ENCODE assay signal across 9 cellular contexts in genomic region chr20:53581444-53582311, GRCh38. TPM values are rescaled to one million over a fixed set of nuclear protein-coding genes. Genes with fewer than 3 reads are reported as not detected.
DNase-seq lines count a peak whose midpoint lies in the region; ATAC-seq and TF ChIP-seq lines count a peak whose summit lies in the region.
"Had no signal": no experiment of that assay in that cellular context is flagged by ENCODE, and none has a peak within 500 bp of the region (broad histone marks: within the 10 kb centered on the region; RNA-seq: fewer than 3 reads in every experiment).

No MANE protein-coding gene starts in this region.

- H3K4me3 Mint-ChIP-seq in activated T-cell treated with anti-CD3 and anti-CD28 coated beads, Interleukin-2, amount 50 U/mL, for 4 hours, result peak overlapping the region; percentile 78
- H3K4me3 Mint-ChIP-seq in activated CD4-positive, alpha-beta memory T cell treated with anti-CD3 and anti-CD28 coated beads, Interleukin-2, amount 10 ng/mL, durations not matched to agents 7 days and 5 days, result peak overlapping the region; percentile 78

- no peak for ATAC-seq in activated T-cell treated with anti-CD3 and anti-CD28 coated beads, Interleukin-2, amount 50 U/mL, for 4 hours
- ATAC-seq in HG02623 (IDR thresholded peaks at IDR 0.05; ENCODE audit: unreplicated experiment), result no peak

- peak overlapping the region; percentile 66 for H3K27ac ChIP-seq in left ventricle myocardium inferior (replicated peaks)
- peak overlapping the region in 2 of 3 donors; percentile 59 to 89 for H3K27ac ChIP-seq in thyroid gland

- TF ChIP-seq CTCF in left ventricle myocardium inferior (IDR thresholded peaks at IDR 0.05; ENCODE audit: borderline replicate concordance) (no peak), thyroid gland (IDR thresholded peaks at IDR 0.05) (no peak)

- no peak for TF ChIP-seq POLR2A in thyroid gland (IDR thresholded peaks at IDR 0.05)

- H3K4me1 Mint-ChIP-seq in activated T-cell treated with anti-CD3 and anti-CD28 coated beads, Interleukin-2, amount 50 U/mL, for 4 hours (ENCODE audit: low read depth), result peaks cover 92% of the 10 kb centered on the region
- H3K4me1 Mint-ChIP-seq in activated CD4-positive, alpha-beta memory T cell treated with anti-CD3 and anti-CD28 coated beads, Interleukin-2, amount 10 ng/mL, durations not matched to agents 7 days and 5 days, result peaks cover 94% of the 10 kb centered on the region

- H3K27ac Mint-ChIP-seq in activated CD4-positive, alpha-beta memory T cell treated with anti-CD3 and anti-CD28 coated beads, Interleukin-2, amount 10 ng/mL, durations not matched to agents 7 days and 5 days, result peak overlapping the region; percentile 80

- intact Hi-C loops in left ventricle myocardium inferior (cut with micrococcal nuclease) (no loop called here), thyroid gland (cut with DNase I) (no loop called here)

- H3K27me3 Mint-ChIP-seq in activated T-cell treated with anti-CD3 and anti-CD28 coated beads, Interleukin-2, amount 50 U/mL, for 4 hours (ENCODE audit: low read depth), result no peaks in the 10 kb centered on the region
- no peaks in the 10 kb centered on the region for H3K27me3 Mint-ChIP-seq in activated CD4-positive, alpha-beta memory T cell treated with anti-CD3 and anti-CD28 coated beads, Interleukin-2, amount 10 ng/mL, durations not matched to agents 7 days and 5 days

- H3K4me3 ChIP-seq in left ventricle myocardium inferior (no peak overlapping the region), thyroid gland (replicated peaks in 1 of 3) (no peak overlapping the region)

- peaks cover 31% of the 10 kb centered on the region for H3K36me3 Mint-ChIP-seq in activated T-cell treated with anti-CD3 and anti-CD28 coated beads, Interleukin-2, amount 50 U/mL, for 4 hours (ENCODE audit: insufficient read depth)
- peaks cover 80% of the 10 kb centered on the region for H3K36me3 Mint-ChIP-seq in activated CD4-positive, alpha-beta memory T cell treated with anti-CD3 and anti-CD28 coated beads, Interleukin-2, amount 10 ng/mL, durations not matched to agents 7 days and 5 days (ENCODE audit: low read depth)

- H3K27me3 ChIP-seq in left ventricle myocardium inferior (ENCODE audit: low read depth) (no peaks in the 10 kb centered on the region), thyroid gland (no peaks in the 10 kb centered on the region)

- no peaks in the 10 kb centered on the region for H3K9me3 Mint-ChIP-seq in activated T-cell treated with anti-CD3 and anti-CD28 coated beads, Interleukin-2, amount 50 U/mL, for 4 hours
- H3K9me3 Mint-ChIP-seq in activated CD4-positive, alpha-beta memory T cell treated with anti-CD3 and anti-CD28 coated beads, Interleukin-2, amount 10 ng/mL, durations not matched to agents 7 days and 5 days, result no peaks in the 10 kb centered on the region

- WGBS in thyroid gland, 2 donors, result 89 to 90% methylated on average over 32 to 46 of the region's 46 CpGs

- H3K4me1 ChIP-seq in left ventricle myocardium inferior (peaks cover 90% of the 10 kb centered on the region), thyroid gland (peaks cover 23 to 70% of the 10 kb centered on the region in 2 donors)

- H3K9me3 ChIP-seq in left ventricle myocardium inferior (replicated peaks), result no peaks in the 10 kb centered on the region
- H3K9me3 ChIP-seq in thyroid gland, result no peaks in the 10 kb centered on the region

- POLR2A ChIA-PET in activated CD4-positive, alpha-beta memory T cell treated with anti-CD3 and anti-CD28 coated beads, Interleukin-2, amount 10 ng/mL, durations not matched to agents 7 days and 5 days (lab: Charles Lee), result interaction anchor here (1.1 to 4.7 kb wide), 12 partner anchors 10 to 335 kb away, joined by 3 to 43 read pairs (median 12); partner anchors contain the start of gene ZNF217

- CTCF ChIA-PET in activated CD4-positive, alpha-beta memory T cell treated with anti-CD3 and anti-CD28 coated beads, Interleukin-2, amount 10 ng/mL, durations not matched to agents 7 days and 5 days (lab: Charles Lee), result interaction anchor here (0.6 to 3.3 kb wide), 8 partner anchors 20 to 358 kb away, joined by 3 to 28 read pairs (median 5); no protein-coding TSS in a partner anchor

- DNase-seq in activated T-cell treated with anti-CD3 and anti-CD28 coated beads, Interleukin-2, amount 50 U/mL, for 4 hours, result no peak
- no peak for DNase-seq in activated T-cell treated with anti-CD3 and anti-CD28 coated beads for 4 hours
- peak; percentile 36 for DNase-seq in activated CD4-positive, alpha-beta memory T cell treated with anti-CD3 and anti-CD28 coated beads, Interleukin-2, amount 10 ng/mL, durations not matched to agents 7 days and 5 days
- no peak for DNase-seq in left ventricle myocardium inferior
- no peak for DNase-seq in thyroid gland
- no peak for DNase-seq in NCI-H1436 treated with DMSO at 0.1 percent for 48 hours (lab: John Stamatoyannopoulos, UW)
- no peak for DNase-seq in activated gamma-delta T cell treated with Interleukin-2 at 50 U/mL for 16 hours
- DNase-seq: NCI-H1105 treated with DMSO at 0.1 percent for 48 hours had no signal

- peaks cover 33% of the 10 kb centered on the region for H3K36me3 ChIP-seq in left ventricle myocardium inferior
- H3K36me3 ChIP-seq in thyroid gland, result peaks cover 19 to 22% of the 10 kb centered on the region in 2 donors

RNA-seq across cellular contexts. Expression of gene ZNF217, which starts 12.0 kb away (rescaled TPM):
- 10 to 100 TPM; 25.9 to 27.8 (median 26.4) TPM for total RNA-seq in activated T-cell treated with anti-CD3 and anti-CD28 coated beads, Interleukin-2, amount 50 U/mL, for 4 hours
- total RNA-seq in activated CD4-positive, alpha-beta memory T cell treated with anti-CD3 and anti-CD28 coated beads, Interleukin-2, amount 10 ng/mL, durations not matched to agents 7 days and 5 days, result 10 to 100 TPM; 89.5 to 90.4 TPM
- total RNA-seq in left ventricle myocardium inferior (5.4 TPM), thyroid gland (10 to 100 TPM; 18.0 to 42.8 (median 27.8) TPM)
